ENCODE assay signal across 2 cellular contexts in genomic region chr4:146257511-146257910, GRCh38.
TF ChIP-seq lines count a peak whose summit lies in the region.

No MANE protein-coding gene starts in this region.

TF ChIP-seq in HepG2, 621 proteins besides CTCF, POLR2A, EP300 and RAD21:
- TF ChIP-seq MAFK (conservative IDR thresholded peaks at IDR 0.05 in 1 of 2, IDR thresholded peaks at IDR 0.05 in 1 of 2; ENCODE audit: low read length in 2 of 2) = peak; percentile 85 to 93
- peak; percentile 92 for TF ChIP-seq MAFF (IDR thresholded peaks at IDR 0.05; ENCODE audit: low read depth, low read length)
- TF ChIP-seq ZNF772 (CRISPR knock-in tag; IDR thresholded peaks at IDR 0.05) = no peak

TF ChIP-seq in IMR-90, 13 proteins besides CTCF, POLR2A, EP300 and RAD21:
- TF ChIP-seq RCOR1 (IDR thresholded peaks at IDR 0.05; ENCODE audit: insufficient replicate concordance, low read length) (no peak), USF2 (IDR thresholded peaks at IDR 0.05; ENCODE audit: low read depth, low read length) (no peak), SMC3 (IDR thresholded peaks at IDR 0.05; ENCODE audit: low read depth, low read length) (no peak), MAFK (IDR thresholded peaks at IDR 0.05; ENCODE audit: low read depth, low read length) (peak; percentile 91)
